ENCODE assay signal across 8 cellular contexts in the genomic region with DNA sequence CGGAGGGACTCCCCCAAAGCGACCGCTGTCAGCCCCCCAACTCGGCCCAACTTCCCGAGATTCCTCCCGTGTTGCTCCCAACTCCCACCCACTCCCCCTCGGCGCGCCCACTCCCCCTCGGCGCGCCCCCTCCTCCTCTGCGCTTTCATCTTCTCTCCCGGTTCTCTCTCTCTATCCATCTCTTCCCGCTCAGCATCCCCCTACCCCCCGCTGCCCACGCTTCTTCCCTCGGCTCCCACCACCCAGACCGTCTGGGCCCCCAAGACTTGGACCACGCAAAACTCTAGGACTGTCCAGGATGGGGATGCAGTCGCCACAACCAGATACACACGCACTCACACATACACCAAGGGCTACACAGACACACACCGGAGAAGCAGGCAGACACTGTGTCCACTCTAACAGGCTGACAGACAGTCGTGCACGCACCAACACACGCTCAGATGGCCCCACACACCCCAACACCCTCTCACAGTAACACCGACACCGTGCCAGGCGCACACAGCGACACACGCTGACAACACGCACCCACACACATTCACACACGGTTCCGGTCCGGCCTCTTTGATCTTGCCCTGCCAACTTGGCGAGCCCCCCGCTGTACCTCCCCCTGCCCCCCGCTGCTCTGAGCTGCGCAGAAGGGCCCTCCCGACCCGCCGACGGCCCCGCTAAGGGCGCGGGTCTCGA. TPM values are rescaled to one million over a fixed set of nuclear protein-coding genes. Genes with fewer than 3 reads are reported as not detected.
DNase-seq lines count a peak whose midpoint lies in the region; ATAC-seq, FAIRE-seq and TF ChIP-seq lines count a peak whose summit lies in the region.

No MANE protein-coding gene starts in this region.

- H3K9me2 ChIP-seq in GM23338 (ENCODE audit: insufficient read depth): no peaks in the 10 kb centered on the region

- peak overlapping the region; percentile 93 for H3K4me2 ChIP-seq in GM23338

- H3K27me3 Mint-ChIP-seq in GM23338 (ENCODE audit: insufficient read depth, low read depth, poor library complexity) (peaks cover 89% of the 10 kb centered on the region), T-helper 17 cell (peaks cover 75% of the 10 kb centered on the region)

- H3K27me3 ChIP-seq in GM23338 (ENCODE audit: insufficient read depth) (peaks cover 97% of the 10 kb centered on the region), left ventricle myocardium inferior (ENCODE audit: low read depth) (peaks cover 82% of the 10 kb centered on the region)

- 0 out of 2 replicates have a peak, but pooled peaks cover 7% of the 10 kb centered on the region for H4K20me1 ChIP-seq in GM23338 (replicated peaks; ENCODE audit: insufficient read depth)

- FAIRE-seq in GM12892 (lab: Jason Lieb, UNC): no peak

- H3K36me3 ChIP-seq in GM23338 (ENCODE audit: insufficient read depth): no peaks in the 10 kb centered on the region
- H3K36me3 ChIP-seq in left ventricle myocardium inferior: no peaks in the 10 kb centered on the region

- no peaks in the 10 kb centered on the region; the same call in none of the 3 replicates for H3K9me3 Mint-ChIP-seq in GM23338

- no peaks in the 10 kb centered on the region for H3F3A ChIP-seq in GM23338 (replicated peaks; ENCODE audit: low read depth)

- H3K27ac Mint-ChIP-seq in GM23338 (no peak overlapping the region), T-helper 17 cell (no peak overlapping the region)

- no peaks in the 10 kb centered on the region for H3K79me2 ChIP-seq in GM23338 (replicated peaks; ENCODE audit: insufficient read depth)

- H3K4me3 ChIP-seq in GM23338 (peak overlapping the region; percentile 69), left ventricle myocardium inferior (peak overlapping the region; percentile 72)

- H3K9me3 ChIP-seq in T-helper 17 cell (ENCODE audit: control insufficient read depth, low read length, poor library complexity, severe bottlenecking) (no peaks in the 10 kb centered on the region), left ventricle myocardium inferior (replicated peaks) (no peaks in the 10 kb centered on the region)

- H2AFZ ChIP-seq in GM23338: no peak overlapping the region

- H3K27ac ChIP-seq in GM23338 (ENCODE audit: low read depth): no peak overlapping the region
- no peak overlapping the region for H3K27ac ChIP-seq in left ventricle myocardium inferior (replicated peaks)

- no peak for TF ChIP-seq POLR2A in GM12892 (IDR thresholded peaks at IDR 0.05; ENCODE audit: low read depth, low read length)

- H3K36me3 Mint-ChIP-seq in GM23338 (ENCODE audit: low read depth) (no peaks in the 10 kb centered on the region; the same call in 2 of the 3 replicates), T-helper 17 cell (ENCODE audit: low read depth) (peaks cover 10% of the 10 kb centered on the region)

- H3K4me3 Mint-ChIP-seq in GM23338 (peak overlapping the region; percentile 70), T-helper 17 cell (peak overlapping the region; percentile 89)

- DNase-seq in GM23338 (ENCODE audit: low spot score) (peak; percentile 33), T-helper 17 cell (no peak), left ventricle myocardium inferior (no peak), retina (peak; percentile 70), kidney tubule cell (ENCODE audit: low spot score) (no peak), GM12892 (ENCODE audit: insufficient read length) (no peak)

- ATAC-seq in GM23338 (no peak), T-helper 17 cell (no peak), GM19397 (IDR thresholded peaks at IDR 0.05; ENCODE audit: unreplicated experiment) (no peak), HG03469 (IDR thresholded peaks at IDR 0.05; ENCODE audit: unreplicated experiment) (no peak)

- TF ChIP-seq CTCF in GM23338 (conservative IDR thresholded peaks at IDR 0.05; ENCODE audit: low read depth in 2 of 2) (no peak), left ventricle myocardium inferior (IDR thresholded peaks at IDR 0.05; ENCODE audit: borderline replicate concordance) (no peak)

- H3K4me1 Mint-ChIP-seq in GM23338 (peaks cover 22% of the 10 kb centered on the region), T-helper 17 cell (peaks cover 5% of the 10 kb centered on the region)

- intact Hi-C loops in left ventricle myocardium inferior (cut with micrococcal nuclease): no loop called here

- H3K4me1 ChIP-seq in GM23338 (ENCODE audit: insufficient read depth): peaks cover 22% of the 10 kb centered on the region
- H3K4me1 ChIP-seq in left ventricle myocardium inferior: peaks cover 55% of the 10 kb centered on the region

TF ChIP-seq in GM23338, 12 proteins besides CTCF, POLR2A, EP300 and RAD21:
- TF ChIP-seq EZH2phosphoT487 (IDR thresholded peaks at IDR 0.05; ENCODE audit: unreplicated experiment): peak; percentile 67
- peak; percentile 93 for TF ChIP-seq EZH2 (IDR thresholded peaks at IDR 0.05; ENCODE audit: low read depth, unreplicated experiment)
- TF ChIP-seq ETS1 (IDR thresholded peaks at IDR 0.05): no peak

RNA-seq across cellular contexts. Expression of gene GRID1, which starts 1.1 kb away (rescaled TPM):
- 0.14 and 0.82 TPM in 2 replicates for total RNA-seq in GM23338 (2014; rRNA removed; shearing (Covaris generic))
- 0.09 and 0.15 TPM in 2 replicates for polyA plus RNA-seq in GM23338 (2016; fragmentation: Nextera tagmentation; extraction: Ambion mirVana)
- total RNA-seq in T-helper 17 cell (not detected), left ventricle myocardium inferior (1.6 TPM)
- polyA plus RNA-seq in GM12892 (2012; ENCODE audit: missing spikeins): 0.06 TPM

Comparison
In these comparisons a context has a peak if more than half of its experiments do, and no peak if none do; other contexts are left out.
1. DNase-seq: peak in GM23338 (single experiment) and retina (single experiment); none in T-helper 17 cell (0 of 3), left ventricle myocardium inferior (single experiment), kidney tubule cell (single experiment) and GM12892 (single experiment).